Comparison of ENCODE assay signal across 28 cellular contexts in genomic region chr6:149935668-149936067, GRCh38. TPM values are rescaled to one million over a fixed set of nuclear protein-coding genes. Genes with fewer than 3 reads are reported as not detected.
"Had no signal": no experiment of that assay in that cellular context is flagged by ENCODE, and none has a peak within 500 bp of the region (broad histone marks: within the 10 kb centered on the region; RNA-seq: fewer than 3 reads in every experiment).

No MANE protein-coding gene starts in this region.

- H3K4me3 ChIP-seq: colonic mucosa, heart left ventricle, left ventricle myocardium inferior, lung, neural progenitor cell, pancreas, prostate gland, spleen, tibial artery, upper lobe of left lung, vagina had no signal

- H3K9me3 ChIP-seq: colonic mucosa, heart left ventricle, left ventricle myocardium inferior, pancreas, prostate gland, spleen, tibial artery, upper lobe of left lung, vagina had no signal

- FAIRE-seq: frontal cortex, keratinocyte, pancreas had no signal

- H3K27ac ChIP-seq: colonic mucosa, heart left ventricle, left ventricle myocardium inferior, neural progenitor cell, pancreas, prostate gland, spleen, tibial artery, upper lobe of left lung, vagina had no signal

- H3K36me3 ChIP-seq: colonic mucosa, heart left ventricle, left ventricle myocardium inferior, neural progenitor cell, pancreas, prostate gland, spleen, tibial artery, upper lobe of left lung, vagina had no signal

- H2AFZ ChIP-seq: neural progenitor cell had no signal

- DNase-seq: colonic mucosa; effector CD4-positive, alpha-beta T cell; heart left ventricle; hippocampal formation; left cardiac atrium; left ventricle myocardium inferior; mesenchymal stem cell; midbrain; nucleus accumbens; spleen; stimulated activated CD4-positive, alpha-beta T cell treated with anti-CD3 and anti-CD28 coated beads, Interleukin-15, amount 100 ng/mL, for 24 hours; stimulated activated CD4-positive, alpha-beta T cell treated with anti-CD3 and anti-CD28 coated beads, Interleukin-1b, Interleukin-23, amount 100 ng/mL, for 48 hours; stimulated activated CD4-positive, alpha-beta T cell treated with anti-CD3 and anti-CD28 coated beads, Interleukin-4, amount 100 ng/mL, for 24 hours; tibial artery; upper lobe of left lung had no signal

- H3K4me2 ChIP-seq: neural progenitor cell had no signal

- H3K9ac ChIP-seq: neural progenitor cell had no signal

RNA-seq across cellular contexts. Expression of gene ULBP2, which starts 6.1 kb away (rescaled TPM):
- total RNA-seq: skeletal muscle tissue, spleen, vagina had no signal

RNA-seq across cellular contexts. Expression of gene RAET1G, which starts 12.7 kb away (rescaled TPM):
- total RNA-seq: frontal cortex, skeletal muscle tissue had no signal

RNA-seq across cellular contexts. Expression of gene ULBP1, which starts 28.1 kb away (rescaled TPM):
- total RNA-seq: colonic mucosa, sciatic nerve, skeletal muscle tissue, vagina had no signal

RNA-seq across cellular contexts. Expression of gene RAET1E, which starts 37.8 kb away (rescaled TPM):
- total RNA-seq: frontal cortex; glomerular endothelial cell; natural killer cell treated with Interleukin-12 subunit alpha and Interleukin-12 subunit beta and Interleukin-15 and Interleukin-18, amount 100 ng/mL, for 72 hours; renal cortical epithelial cell; temporal lobe had no signal
- polyA plus RNA-seq: pancreas had no signal
